ENCODE assay signal across 9 cellular contexts in the genomic region with DNA sequence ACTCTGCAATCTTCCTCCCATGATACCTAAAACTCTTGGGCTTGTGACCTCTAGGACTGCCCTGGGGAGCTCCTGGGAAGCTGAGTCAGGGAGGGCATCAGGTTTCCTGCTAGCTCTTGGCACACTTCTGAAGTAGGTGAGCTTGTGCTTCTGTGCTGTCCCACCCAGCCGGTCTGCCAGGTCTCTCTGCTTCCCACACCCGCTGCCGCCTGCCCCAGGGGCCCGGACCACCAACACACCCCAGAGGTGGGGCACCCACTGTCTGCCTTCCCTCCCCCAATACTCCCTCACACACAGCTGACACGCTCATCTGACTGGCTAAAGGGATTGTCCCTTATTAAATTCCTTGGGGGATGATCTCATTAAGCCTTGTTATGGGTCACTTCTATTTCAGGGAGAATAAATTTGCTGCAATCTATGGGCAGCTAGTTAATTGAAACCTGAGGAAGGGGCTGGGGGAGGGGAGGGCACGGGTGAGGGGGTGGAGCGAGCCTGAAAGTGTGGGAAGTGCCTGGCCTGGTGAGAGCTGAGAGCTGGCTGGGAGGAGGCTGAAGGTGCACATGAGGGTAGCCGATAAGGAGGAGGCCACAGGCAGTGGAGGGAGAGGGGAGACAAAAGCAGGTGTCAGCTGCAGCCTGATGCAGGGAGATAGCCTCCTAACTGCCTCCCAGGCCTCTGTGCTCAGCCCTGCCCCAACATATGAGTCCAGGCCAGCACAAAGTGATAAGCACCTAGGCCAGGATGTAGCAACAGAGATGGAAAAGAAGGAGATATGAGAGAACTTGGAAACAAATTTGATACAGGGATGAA. TPM values are rescaled to one million over a fixed set of nuclear protein-coding genes. Genes with fewer than 3 reads are reported as not detected.
A peak's percentile ranks its signal among the peaks of the same experiment; 100 is the strongest.
DNase-seq lines count a peak whose midpoint lies in the region; ATAC-seq and TF ChIP-seq lines count a peak whose summit lies in the region.
"Had no signal": no experiment of that assay in that cellular context is flagged by ENCODE, and none has a peak within 500 bp of the region (broad histone marks: within the 10 kb centered on the region; RNA-seq: fewer than 3 reads in every experiment).

No MANE protein-coding gene starts in this region.

- H3K4me3 ChIP-seq in WERI-Rb-1 (ENCODE audit: low read depth, low read length) (no peak overlapping the region), lower lobe of right lung (no peak overlapping the region)

- H3K36me3 ChIP-seq in WERI-Rb-1 (no peaks in the 10 kb centered on the region), lower lobe of right lung (no peaks in the 10 kb centered on the region)

- H3K9me3 ChIP-seq in WERI-Rb-1 (ENCODE audit: severe bottlenecking) (no peaks in the 10 kb centered on the region), lower lobe of right lung (no peaks in the 10 kb centered on the region)

- no peaks in the 10 kb centered on the region for H3K27me3 ChIP-seq in WERI-Rb-1 (ENCODE audit: insufficient read depth, low read depth, severe bottlenecking)
- no peaks in the 10 kb centered on the region for H3K27me3 ChIP-seq in lower lobe of right lung (ENCODE audit: low read depth)

- intact Hi-C loops in lower lobe of right lung (cut with DNase I) = no loop called here

- TF ChIP-seq CTCF in WERI-Rb-1 (IDR thresholded peaks at IDR 0.05; ENCODE audit: low read depth, low read length) (no peak), lower lobe of right lung (IDR thresholded peaks at IDR 0.05) (no peak)

- H3K27ac ChIP-seq in WERI-Rb-1 = peak overlapping the region; percentile 42
- H3K27ac ChIP-seq in lower lobe of right lung = no peak overlapping the region
- no peak overlapping the region for H3K27ac ChIP-seq in substantia nigra (ENCODE audit: low read depth, low read length, poor library complexity, severe bottlenecking)

- DNase-seq in CMK (ENCODE audit: low read depth) (peak; percentile 41), NCI-H1092 (lab: John Stamatoyannopoulos, UW) (peak; percentile 70), WERI-Rb-1 (peak; percentile 70), lower lobe of right lung (peak; percentile 48), substantia nigra (lab: John Stamatoyannopoulos, UW) (no peak), NCI-H2227 (lab: John Stamatoyannopoulos, UW; ENCODE audit: unreplicated experiment) (no peak)
- DNase-seq: Kasumi-1 had no signal

- ATAC-seq in lower lobe of right lung = peak; percentile 36 to 47
- no peak for ATAC-seq in HG03439 (IDR thresholded peaks at IDR 0.05; ENCODE audit: unreplicated experiment)
- ATAC-seq in HG02884 (IDR thresholded peaks at IDR 0.05; ENCODE audit: unreplicated experiment) = no peak

- no peaks in the 10 kb centered on the region for H3K4me1 ChIP-seq in lower lobe of right lung

RNA-seq across cellular contexts. Expression of a gene that starts 48.8 kb away (rescaled TPM):
- total RNA-seq in lower lobe of right lung = 17.8 TPM

RNA-seq across cellular contexts. Expression of a gene that starts 54.9 kb away (rescaled TPM):
- total RNA-seq in lower lobe of right lung = 238 TPM

Comparison
In these comparisons a context has a peak if more than half of its experiments do, and no peak if none do; other contexts are left out.
1. DNase-seq: peak in CMK (single experiment), NCI-H1092 (single experiment), WERI-Rb-1 (single experiment) and lower lobe of right lung (single experiment); none in substantia nigra (0 of 49) and NCI-H2227 (single experiment).
2. ATAC-seq: peak in lower lobe of right lung (2 of 2); none in HG03439 (single experiment) and HG02884 (single experiment).